ENCODE assay signal across 8 cellular contexts in the genomic region with DNA sequence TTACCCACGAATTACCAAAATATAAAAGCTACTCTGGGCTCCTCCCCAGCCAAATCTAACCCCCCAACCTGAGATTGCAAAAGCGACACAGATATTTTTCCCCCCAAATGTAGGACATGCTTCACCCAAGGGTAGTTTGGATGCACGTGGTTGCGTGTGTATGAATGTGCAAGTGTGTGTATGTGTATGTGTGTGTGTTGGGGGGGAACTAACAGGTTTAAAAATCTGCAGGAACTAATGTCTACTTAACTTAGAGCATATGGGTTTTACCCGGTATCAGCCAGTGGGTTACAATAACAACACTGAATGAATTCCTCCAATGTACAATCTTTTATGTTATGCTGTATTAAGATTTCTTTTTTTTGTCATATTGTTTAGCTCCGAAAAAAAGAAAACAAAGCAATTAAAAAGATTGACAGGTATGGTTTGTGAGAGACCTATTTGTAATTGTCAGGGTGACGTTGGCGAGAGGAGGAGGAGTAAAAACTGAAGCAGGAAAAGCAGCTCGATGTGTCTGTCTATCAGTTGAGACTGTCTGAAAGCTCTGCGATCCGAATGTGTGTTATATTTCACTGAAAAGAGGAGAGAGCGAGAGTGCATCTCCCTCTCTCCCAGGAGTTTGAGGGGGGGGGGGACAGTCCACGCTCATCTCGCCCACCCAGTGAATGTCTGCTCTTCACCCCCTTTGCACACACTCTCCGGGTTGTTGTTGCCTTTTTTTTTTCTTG. TPM values are rescaled to one million over a fixed set of nuclear protein-coding genes. Genes with fewer than 3 reads are reported as not detected.
DNase-seq lines count a peak whose midpoint lies in the region; ATAC-seq lines count a peak whose summit lies in the region.

TSHZ1 (plus strand) TSS at position 524 of the 728 bp plus-strand sequence. CDS start 1,080 bp downstream, outside the sequence.

- H3K36me3 ChIP-seq in endocrine pancreas (ENCODE audit: control insufficient read depth, insufficient read depth, low read length) = no peaks in the 10 kb centered on the region

- H3K4me1 ChIP-seq in endocrine pancreas (ENCODE audit: control insufficient read depth, insufficient read depth, low read length) = peaks cover 27% of the 10 kb centered on the region

- intact Hi-C loops in activated CD4-positive, alpha-beta memory T cell treated with anti-CD3 and anti-CD28 coated beads for 36 hours (cut with micrococcal nuclease) = loop anchor here (1.0 to 5.0 kb wide), 7 partner anchors 37 to 1282 kb away; partner anchors contain the start of genes TIMM21 and ZNF407

- H3K4me3 Mint-ChIP-seq in activated CD4-positive, alpha-beta memory T cell treated with anti-CD3 and anti-CD28 coated beads for 36 hours = peak within 1 kb of the TSS; percentile 90

- H3K27me3 ChIP-seq in endocrine pancreas (ENCODE audit: control insufficient read depth, insufficient read depth, low read length) = no peaks in the 10 kb centered on the region

- H3K9ac ChIP-seq in endocrine pancreas (ENCODE audit: control insufficient read depth, insufficient read depth, low read length) = peak within 1 kb of the TSS; percentile 88

- peaks cover 59% of the 10 kb centered on the region for H3K4me1 Mint-ChIP-seq in activated CD4-positive, alpha-beta memory T cell treated with anti-CD3 and anti-CD28 coated beads for 36 hours (ENCODE audit: low read depth)

- peak; percentile 91 for DNase-seq in COR-L47 (lab: John Stamatoyannopoulos, UW)
- peak; percentile 24 for DNase-seq in HK-2 (ENCODE audit: unreplicated experiment)
- DNase-seq in NCI-H748 treated with DMSO at 0.1 percent for 48 hours (lab: John Stamatoyannopoulos, UW) = peak; percentile 89
- peak; percentile 72 for DNase-seq in activated CD4-positive, alpha-beta memory T cell treated with anti-CD3 and anti-CD28 coated beads for 36 hours
- DNase-seq in lung microvascular endothelial cell (ENCODE audit: low read depth in 2 of 2) = peak; percentile 87 to 95
- DNase-seq in stimulated activated naive CD4-positive, alpha-beta T cell treated with Interleukin-2 at 50 U/mL for 16 hours (lab: John Stamatoyannopoulos, UW) = peak; percentile 60

- H3K9me3 Mint-ChIP-seq in activated CD4-positive, alpha-beta memory T cell treated with anti-CD3 and anti-CD28 coated beads for 36 hours = no peaks in the 10 kb centered on the region

- H3K27ac Mint-ChIP-seq in activated CD4-positive, alpha-beta memory T cell treated with anti-CD3 and anti-CD28 coated beads for 36 hours = peak within 1 kb of the TSS; percentile 98

- CTCF ChIA-PET in activated CD4-positive, alpha-beta memory T cell treated with anti-CD3 and anti-CD28 coated beads for 36 hours (lab: Charles Lee) = no interaction called here

- POLR2A ChIA-PET in activated CD4-positive, alpha-beta memory T cell treated with anti-CD3 and anti-CD28 coated beads for 36 hours (lab: Charles Lee) = interaction anchor here (0.6 to 1.7 kb wide), 11 partner anchors 32 to 712 kb away, joined by 3 to 7 read pairs (median 4); no protein-coding TSS in a partner anchor

- ATAC-seq in GM19455 (IDR thresholded peaks at IDR 0.05; ENCODE audit: unreplicated experiment) = peak; percentile 22

- no peaks in the 10 kb centered on the region for H3K27me3 Mint-ChIP-seq in activated CD4-positive, alpha-beta memory T cell treated with anti-CD3 and anti-CD28 coated beads for 36 hours

- H3K4me3 ChIP-seq in endocrine pancreas (ENCODE audit: control insufficient read depth, insufficient read depth, low read length) = peak within 1 kb of the TSS; percentile 63

- peaks cover 9% of the 10 kb centered on the region for H3K36me3 Mint-ChIP-seq in activated CD4-positive, alpha-beta memory T cell treated with anti-CD3 and anti-CD28 coated beads for 36 hours

- no peaks in the 10 kb centered on the region for H3K9me3 ChIP-seq in endocrine pancreas (ENCODE audit: control insufficient read depth, low read length)

RNA-seq across cellular contexts. Expression of gene TSHZ1, which starts in this region (rescaled TPM):
- 10 to 100 TPM; 12.7 to 13.9 TPM for total RNA-seq in activated CD4-positive, alpha-beta memory T cell treated with anti-CD3 and anti-CD28 coated beads for 36 hours
- 6.5 and 12.5 TPM in 2 replicates for total RNA-seq in lung microvascular endothelial cell

Comparison
In these comparisons a context has a peak if more than half of its experiments do, and no peak if none do; other contexts are left out.
1. Peak in every context shown above with its lines: DNase-seq, ATAC-seq and H3K4me3 ChIP-seq.
2. DNase-seq: peak in every context shown above with its lines; median percentile 91 in COR-L47; 91 in lung microvascular endothelial cell; 89 in NCI-H748 treated with DMSO at 0.1 percent for 48 hours; 72 in activated CD4-positive, alpha-beta memory T cell treated with anti-CD3 and anti-CD28 coated beads for 36 hours; 60 in stimulated activated naive CD4-positive, alpha-beta T cell treated with Interleukin-2 at 50 U/mL for 16 hours; 24 in HK-2.